9 cellular contexts compared by ENCODE assay signal in genomic region chr3:138186216-138186615, GRCh38. TPM values are rescaled to one million over a fixed set of nuclear protein-coding genes. Genes with fewer than 3 reads are reported as not detected.
DNase-seq lines count a peak whose midpoint lies in the region; ATAC-seq and TF ChIP-seq lines count a peak whose summit lies in the region.
"Had no signal": no experiment of that assay in that cellular context is flagged by ENCODE, and none has a peak within 500 bp of the region (broad histone marks: within the 10 kb centered on the region; RNA-seq: fewer than 3 reads in every experiment).

No MANE protein-coding gene starts in this region.

- no peak for ATAC-seq in HG02798 (IDR thresholded peaks at IDR 0.05; ENCODE audit: poor library complexity, unreplicated experiment)

- H3K4me3 ChIP-seq in epithelial cell of proximal tubule (ENCODE audit: low read depth, low read length) = peak overlapping the region; percentile 96

- no peak for TF ChIP-seq CTCF in epithelial cell of proximal tubule (conservative IDR thresholded peaks at IDR 0.05; ENCODE audit: low read depth, low read length)

- DNase-seq in DMS53 (lab: John Stamatoyannopoulos, UW) = peak; percentile 26
- DNase-seq in DMS53 treated with DMSO at 0.1 percent for 48 hours (lab: John Stamatoyannopoulos, UW; ENCODE audit: unreplicated experiment) = no peak
- DNase-seq in RKO (ENCODE audit: low spot score) = peak; percentile 34
- no peak for DNase-seq in epithelial cell of proximal tubule (ENCODE audit: low read depth)
- DNase-seq in renal cortical epithelial cell (ENCODE audit: low read depth) = peak; percentile 13
- DNase-seq in 8988T = no peak
- no peak for DNase-seq in stimulated activated CD4-positive, alpha-beta T cell treated with anti-CD3 and anti-CD28 coated beads, Interleukin-15, amount 100 ng/mL, for 24 hours

RNA-seq across cellular contexts. Expression of gene ARMC8, which starts 0.9 kb away (rescaled TPM):
- total RNA-seq in epithelial cell of proximal tubule = 31.9 and 33.9 TPM in 2 replicates
- 57.0 and 86.4 TPM in 2 replicates for total RNA-seq in renal cortical epithelial cell

RNA-seq across cellular contexts. Expression of gene DBR1, which starts 11.5 kb away (rescaled TPM):
- 11.8 and 22.4 TPM in 2 replicates for total RNA-seq in epithelial cell of proximal tubule
- total RNA-seq in renal cortical epithelial cell = 22.1 and 27.3 TPM in 2 replicates

RNA-seq across cellular contexts. Expression of gene A4GNT, which starts 54.0 kb away (rescaled TPM):
- total RNA-seq in epithelial cell of proximal tubule (not detected in 2 replicates), renal cortical epithelial cell (not detected in 2 replicates)
- total RNA-seq: lung microvascular endothelial cell had no signal

Comparison
In these comparisons a context has a peak if more than half of its experiments do, and no peak if none do; other contexts are left out.
1. DNase-seq: peak in DMS53 (single experiment), RKO (single experiment) and renal cortical epithelial cell (single experiment); none in DMS53 treated with DMSO at 0.1 percent for 48 hours (single experiment), epithelial cell of proximal tubule (single experiment), 8988T (single experiment) and stimulated activated CD4-positive, alpha-beta T cell treated with anti-CD3 and anti-CD28 coated beads, Interleukin-15, amount 100 ng/mL, for 24 hours (single experiment).